17 cellular contexts compared by ENCODE assay signal in the genomic region with DNA sequence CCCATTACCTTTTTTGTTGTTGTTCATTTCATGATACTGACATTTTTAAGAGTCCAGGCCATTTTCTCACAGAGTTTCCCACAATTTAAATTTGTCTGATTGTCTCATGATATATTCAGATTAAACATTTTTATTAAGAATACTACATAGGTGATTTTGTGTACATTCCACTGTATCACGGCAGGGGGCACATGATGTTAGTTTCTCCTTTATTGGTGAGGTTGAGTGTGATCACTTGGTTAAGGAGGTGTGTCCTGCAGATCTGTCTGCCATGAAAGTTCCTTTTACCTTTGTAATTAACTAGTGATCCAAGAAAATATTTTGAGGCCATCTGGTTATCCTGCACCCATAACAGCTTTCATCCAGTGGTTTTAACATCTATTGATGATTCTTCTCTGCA. TPM values are rescaled to one million over a fixed set of nuclear protein-coding genes. Genes with fewer than 3 reads are reported as not detected.
DNase-seq lines count a peak whose midpoint lies in the region; ATAC-seq, FAIRE-seq and TF ChIP-seq lines count a peak whose summit lies in the region.
"Had no signal": no experiment of that assay in that cellular context is flagged by ENCODE, and none has a peak within 500 bp of the region (broad histone marks: within the 10 kb centered on the region; RNA-seq: fewer than 3 reads in every experiment).

No MANE protein-coding gene starts in this region.

- H3K36me3 ChIP-seq in RWPE2 (ENCODE audit: low read depth) = peaks cover 94% of the 10 kb centered on the region
- H3K36me3 ChIP-seq in GM12878 (ENCODE audit: control insufficient read depth in 2 of 2, insufficient read depth in 2 of 2, low read length in 1 of 2) = peaks cover 3 to 25% of the 10 kb centered on the region in 2 experiments; a peak in 3 of 4 replicates
- no peaks in the 10 kb centered on the region for H3K36me3 ChIP-seq in hepatocyte (replicated peaks; ENCODE audit: insufficient read depth, low read depth)
- H3K36me3 ChIP-seq in PC-3 (ENCODE audit: low read depth, low read length) = peaks cover 71% of the 10 kb centered on the region

- no peaks in the 10 kb centered on the region for H4K20me1 ChIP-seq in GM12878 (ENCODE audit: control insufficient read depth, insufficient read depth)
- H4K20me1 ChIP-seq in hepatocyte (ENCODE audit: insufficient read depth, poor library complexity, severe bottlenecking) = peaks cover 2% of the 10 kb centered on the region
- H4K20me1 ChIP-seq in PC-3 (ENCODE audit: low read length) = no peaks in the 10 kb centered on the region

- H3K4me1 ChIP-seq in RWPE2 (ENCODE audit: insufficient read depth, poor library complexity, severe bottlenecking) (no peaks in the 10 kb centered on the region), GM12878 (ENCODE audit: control insufficient read depth, insufficient read depth, low read length) (no peaks in the 10 kb centered on the region), hepatocyte (ENCODE audit: insufficient read depth) (no peaks in the 10 kb centered on the region), PC-3 (ENCODE audit: insufficient read depth, low read length) (no peaks in the 10 kb centered on the region)

- WGBS in GM12878 (ENCODE audit: insufficient coverage, insufficient replicate concordance, low lambda C conversion rate, missing lambda C conversion rate) = 94% methylated on average over 1 of the region's 1 CpG
- WGBS in hepatocyte (ENCODE audit: low lambda C conversion rate, missing lambda C conversion rate) = 93% methylated on average over 1 of the region's 1 CpG

- no peak overlapping the region for H2AFZ ChIP-seq in GM12878 (ENCODE audit: control insufficient read depth, low read depth, low read length)
- no peak overlapping the region for H2AFZ ChIP-seq in hepatocyte
- H2AFZ ChIP-seq in PC-3 (ENCODE audit: low read length) = no peak overlapping the region

- no peaks in the 10 kb centered on the region for H3K9me2 ChIP-seq in hepatocyte (replicated peaks; ENCODE audit: insufficient read depth)
- no peaks in the 10 kb centered on the region for H3K9me2 ChIP-seq in PC-3 (replicated peaks; ENCODE audit: low read length)

- H3K4me2 ChIP-seq in GM12878 (ENCODE audit: control insufficient read depth, insufficient read depth) (no peak overlapping the region), hepatocyte (no peak overlapping the region), PC-3 (ENCODE audit: low read length) (no peak overlapping the region)

- TF ChIP-seq CTCF in RWPE2 (IDR thresholded peaks at IDR 0.05; ENCODE audit: poor library complexity, severe bottlenecking) (peak; percentile 31), GM12878 (IDR thresholded peaks at IDR 0.05 in 2 of 3, conservative IDR thresholded peaks at IDR 0.05 in 1 of 3; ENCODE audit: control insufficient read depth in 2 of 3, extremely low read depth in 1 of 3, insufficient read depth in 1 of 3, low read depth in 3 of 3, low read length in 3 of 3) (peak; percentile 25 to 28 (median 26); a peak in 2 of 6 replicates), hepatocyte (IDR thresholded peaks at IDR 0.05; ENCODE audit: poor library complexity) (no peak), coronary artery (IDR thresholded peaks at IDR 0.05) (no peak), PC-3 (conservative IDR thresholded peaks at IDR 0.05; ENCODE audit: low read depth, low read length) (no peak)

- BruUV-seq in GM12878 (replicated peaks; lab: Mats Ljungman, UMichigan) (no TSS peak), PC-3 (replicated peaks; lab: Mats Ljungman, UMichigan) (no TSS peak)

- TF ChIP-seq POLR2A in GM12878 (IDR thresholded peaks at IDR 0.05; ENCODE audit: low read depth, low read length) = no peak

- H3K79me2 ChIP-seq in GM12878 (ENCODE audit: control insufficient read depth, insufficient read depth, low read length) = no peaks in the 10 kb centered on the region
- H3K79me2 ChIP-seq in hepatocyte = peaks cover 4% of the 10 kb centered on the region
- H3K79me2 ChIP-seq in PC-3 (ENCODE audit: low read length) = no peaks in the 10 kb centered on the region

- POLR2A ChIA-PET in GM12878 (lab: Charles Lee) = no interaction called here
- POLR2A ChIA-PET in PC-3 (lab: Charles Lee; ENCODE audit: unreplicated experiment) = no interaction called here

- CTCF ChIA-PET in GM12878 (lab: Yijun Ruan, JAX) = interaction anchor here (2.7 kb wide), 1 partner anchor 181 kb away, joined by 17 read pairs; no protein-coding TSS in a partner anchor
- CTCF ChIA-PET in PC-3 (lab: Charles Lee) = no interaction called here

- peak; percentile 48; the same call in 1 of the 3 replicates for ATAC-seq in RWPE2 (ENCODE audit: low read depth)
- peak; percentile 88 for ATAC-seq in GM12878
- ATAC-seq in PC-3 = no peak
- ATAC-seq: mucosa of descending colon; stimulated activated naive CD8-positive, alpha-beta T cell treated with anti-CD3 and anti-CD28 coated beads, Interleukin-15, amount 100 ng/mL, for 72 hours had no signal

- SMC1A ChIA-PET in GM12878 (lab: Charles Lee; ENCODE audit: uncharacterized antibody, unreplicated experiment) = interaction anchor here (1.4 to 2.7 kb wide), 2 partner anchors 71 to 182 kb away, joined by 3 to 13 read pairs; no protein-coding TSS in a partner anchor

- H3K4me3 ChIP-seq in RWPE2 (ENCODE audit: severe bottlenecking) (no peak overlapping the region), GM12878 (no peak overlapping the region), hepatocyte (no peak overlapping the region), coronary artery (no peak overlapping the region), PC-3 (ENCODE audit: low read length) (no peak overlapping the region)
- H3K4me3 ChIP-seq: esophagus muscularis mucosa, mucosa of descending colon had no signal

- H3K27ac ChIP-seq in RWPE2 (ENCODE audit: poor library complexity, severe bottlenecking) (no peak overlapping the region), GM12878 (ENCODE audit: control insufficient read depth, insufficient read depth) (no peak overlapping the region), hepatocyte (no peak overlapping the region), coronary artery (no peak overlapping the region), PC-3 (ENCODE audit: low read length) (no peak overlapping the region)
- H3K27ac ChIP-seq: esophagus muscularis mucosa had no signal

- no peaks in the 10 kb centered on the region for H3K9me3 ChIP-seq in RWPE2 (ENCODE audit: severe bottlenecking)
- no peaks in the 10 kb centered on the region for H3K9me3 ChIP-seq in GM12878 (replicated peaks; ENCODE audit: control insufficient read depth, insufficient read depth, low read length)
- no peaks in the 10 kb centered on the region for H3K9me3 ChIP-seq in hepatocyte (ENCODE audit: low read depth)
- no peaks in the 10 kb centered on the region for H3K9me3 ChIP-seq in PC-3 (ENCODE audit: low read length)
- H3K9me3 ChIP-seq: esophagus muscularis mucosa, mucosa of descending colon had no signal

- RAD21 ChIA-PET in GM12878 (lab: Charles Lee; ENCODE audit: unreplicated experiment) = interaction anchor here (1.8 kb wide), 1 partner anchor 181 kb away, joined by 5 read pairs; no protein-coding TSS in a partner anchor

- no peak for TF ChIP-seq EP300 in GM12878 (IDR thresholded peaks at IDR 0.05; ENCODE audit: borderline replicate concordance in 1 of 2, control insufficient read depth in 1 of 2, low read depth in 2 of 2, low read length in 2 of 2)

- H3K27me3 ChIP-seq in RWPE2 (ENCODE audit: insufficient read depth, poor library complexity, severe bottlenecking) = no peaks in the 10 kb centered on the region
- H3K27me3 ChIP-seq in GM12878 (replicated peaks in 1 of 2; ENCODE audit: control insufficient read depth in 2 of 2, insufficient read depth in 2 of 2, low read length in 1 of 2) = no peaks in the 10 kb centered on the region
- H3K27me3 ChIP-seq in hepatocyte = no peaks in the 10 kb centered on the region
- H3K27me3 ChIP-seq in PC-3 (ENCODE audit: low read length) = no peaks in the 10 kb centered on the region
- H3K27me3 ChIP-seq: esophagus muscularis mucosa had no signal

- no peaks in the 10 kb centered on the region for H3F3A ChIP-seq in PC-3 (ENCODE audit: low read length, unreplicated experiment)

- peak; percentile 46 for TF ChIP-seq RAD21 in GM12878 (IDR thresholded peaks at IDR 0.05; ENCODE audit: insufficient read depth, low read depth, low read length)

- FAIRE-seq in GM12878 (lab: Jason Lieb, UNC) = no peak
- FAIRE-seq: GM18507, TTC549 had no signal

- in situ Hi-C loops in GM12878 (cut with MboI) = loop anchor here (10.0 kb wide), 1 partner anchor 587 kb away; no protein-coding TSS in a partner anchor

- intact Hi-C loops in GM12878 (cut with micrococcal nuclease; ENCODE audit: unreplicated experiment) (loop anchor here (1.0 to 10.0 kb wide), 3 partner anchors 181 to 589 kb away; no protein-coding TSS in a partner anchor), head of caudate nucleus (cut with DNase I) (no loop called here), PC-3 (cut with micrococcal nuclease) (no loop called here)

- DNase-seq in stimulated activated CD4-positive, alpha-beta T cell treated with anti-CD3 and anti-CD28 coated beads, Interleukin-4, amount 100 ng/mL, for 24 hours = peak; percentile 27
- DNase-seq in stimulated activated CD4-positive, alpha-beta T cell treated with anti-CD3 and anti-CD28 coated beads, Interleukin-12 subunit alpha, Interleukin-12 subunit beta, amount 100 ng/mL, for 4 hours = no peak
- DNase-seq in RWPE2 (ENCODE audit: low spot score) (no peak), GM12878 (ENCODE audit: low read depth, low spot score) (no peak), hepatocyte (ENCODE audit: low spot score) (no peak), head of caudate nucleus (no peak), coronary artery (ENCODE audit: low spot score) (no peak), PC-3 (no peak)
- DNase-seq: MV-4-11; NCI-H226; RPMI8226; stimulated activated CD4-positive, alpha-beta T cell treated with anti-CD3 and anti-CD28 coated beads, Interleukin-4, amount 100 ng/mL, for 4 hours had no signal

- H3K9ac ChIP-seq in GM12878 (ENCODE audit: control insufficient read depth, insufficient read depth, low read length) (no peak overlapping the region), PC-3 (ENCODE audit: low read length) (no peak overlapping the region)

RNA-seq across cellular contexts. Expression of a gene that starts 11.8 kb away (rescaled TPM):
- 47.0 and 52.6 TPM in 2 replicates for total RNA-seq in GM12878 (2013; cell fraction: nucleolus; rRNA removed)
- total RNA-seq in GM12878 (2014; rRNA removed) = 37.1 and 39.3 TPM in 2 replicates
- total RNA-seq in GM12878 (2014; rRNA removed; fragmentation: Illumina TruSeq; extraction: Trizol) = 31.3 and 34.5 TPM in 2 replicates
- 36.3 and 37.3 TPM in 2 replicates for total RNA-seq in GM12878 (2021)
- polyA plus RNA-seq in GM12878 (2011; ENCODE audit: low read depth) = 23.2 TPM
- 46.5 and 71.3 TPM in 2 replicates for polyA plus RNA-seq in GM12878 (2011; rRNA removed)
- 18.6 and 21.5 TPM in 2 replicates for polyA plus RNA-seq in GM12878 (2011; cell fraction: cytosol; rRNA removed)
- 26.3 and 27.4 TPM in 2 replicates for polyA plus RNA-seq in GM12878 (2011; cell fraction: nucleus; rRNA removed)
- 34.4 and 38.7 TPM in 2 replicates for polyA plus RNA-seq in GM12878 (2012)
- polyA plus RNA-seq in GM12878 (2014; fragmentation: Illumina TruSeq; extraction: Trizol) = 29.2 and 41.4 TPM in 2 replicates
- 10 to 100 TPM; 10.3 to 23.6 TPM for polyA plus RNA-seq in GM12878 (2014; fragmentation: Nextera tagmentation; extraction: Ambion mirVana)
- 37.4 and 37.8 TPM in 2 replicates for polyA plus RNA-seq in GM12878 (2014; rRNA removed)
- 10 to 100 TPM; 59.4 to 63.5 TPM for polyA plus RNA-seq in GM12878 (2016; fragmentation: Nextera tagmentation; extraction: Ambion mirVana)
- polyA minus RNA-seq in GM12878 (2011; rRNA and poly(A)+ RNA removed) = 20.1 and 31.5 TPM in 2 replicates
- 11.1 and 12.8 TPM in 2 replicates for polyA minus RNA-seq in GM12878 (2011; cell fraction: cytosol; rRNA and poly(A)+ RNA removed)
- 30.1 and 50.8 TPM in 2 replicates for polyA minus RNA-seq in GM12878 (2011; cell fraction: nucleus; rRNA and poly(A)+ RNA removed)
- 38.9 and 41.7 TPM in 2 replicates for total RNA-seq in hepatocyte
- polyA plus RNA-seq in hepatocyte = 37.2 and 43.7 TPM in 2 replicates
- total RNA-seq in PC-3 (2014; rRNA removed) = 34.4 and 41.7 TPM in 2 replicates

RNA-seq across cellular contexts. Expression of a gene that starts 28.2 kb away (rescaled TPM):
- total RNA-seq in GM12878 (2013; cell fraction: nucleolus; rRNA removed) = 13.7 and 18.2 TPM in 2 replicates
- total RNA-seq in GM12878 (2014; rRNA removed) (3.8 and 4.2 TPM in 2 replicates), GM12878 (2014; rRNA removed; fragmentation: Illumina TruSeq; extraction: Trizol) (7.5 and 8.7 TPM in 2 replicates), GM12878 (2021) (7.6 and 7.7 TPM in 2 replicates), hepatocyte (10.5 and 11.8 TPM in 2 replicates), PC-3 (2014; rRNA removed) (5.1 and 6.1 TPM in 2 replicates)
- polyA plus RNA-seq in GM12878 (2011; ENCODE audit: low read depth) = 2.9 TPM
- polyA plus RNA-seq in GM12878 (2011; rRNA removed) (15.9 and 29.6 TPM in 2 replicates), GM12878 (2014; fragmentation: Illumina TruSeq; extraction: Trizol) (8.8 and 9.8 TPM in 2 replicates), GM12878 (2014; fragmentation: Nextera tagmentation; extraction: Ambion mirVana) (1 to 10 TPM; 2.1 to 3.0 TPM), GM12878 (2014; rRNA removed) (3.2 and 4.3 TPM in 2 replicates), GM12878 (2016; fragmentation: Nextera tagmentation; extraction: Ambion mirVana) (1 to 10 TPM; 6.7 to 7.1 TPM), hepatocyte (6.5 and 9.2 TPM in 2 replicates)
- 3.0 and 3.3 TPM in 2 replicates for polyA plus RNA-seq in GM12878 (2011; cell fraction: cytosol; rRNA removed)
- polyA plus RNA-seq in GM12878 (2011; cell fraction: nucleus; rRNA removed) = 2.6 and 2.9 TPM in 2 replicates
- polyA plus RNA-seq in GM12878 (2012) = 5.4 and 6.4 TPM in 2 replicates
- polyA minus RNA-seq in GM12878 (2011; rRNA and poly(A)+ RNA removed) = 4.8 and 10.1 TPM in 2 replicates
- 1.9 and 4.3 TPM in 2 replicates for polyA minus RNA-seq in GM12878 (2011; cell fraction: cytosol; rRNA and poly(A)+ RNA removed)
- polyA minus RNA-seq in GM12878 (2011; cell fraction: nucleus; rRNA and poly(A)+ RNA removed) = 4.5 and 7.7 TPM in 2 replicates

Comparison
In these comparisons a context has a peak if more than half of its experiments do, and no peak if none do; other contexts are left out.
1. CTCF ChIP-seq: peak in RWPE2 (single experiment) and GM12878 (3 of 3); none in hepatocyte (single experiment), coronary artery (single experiment) and PC-3 (single experiment).